Comparison of ENCODE assay signal across 14 cellular contexts in the genomic region with DNA sequence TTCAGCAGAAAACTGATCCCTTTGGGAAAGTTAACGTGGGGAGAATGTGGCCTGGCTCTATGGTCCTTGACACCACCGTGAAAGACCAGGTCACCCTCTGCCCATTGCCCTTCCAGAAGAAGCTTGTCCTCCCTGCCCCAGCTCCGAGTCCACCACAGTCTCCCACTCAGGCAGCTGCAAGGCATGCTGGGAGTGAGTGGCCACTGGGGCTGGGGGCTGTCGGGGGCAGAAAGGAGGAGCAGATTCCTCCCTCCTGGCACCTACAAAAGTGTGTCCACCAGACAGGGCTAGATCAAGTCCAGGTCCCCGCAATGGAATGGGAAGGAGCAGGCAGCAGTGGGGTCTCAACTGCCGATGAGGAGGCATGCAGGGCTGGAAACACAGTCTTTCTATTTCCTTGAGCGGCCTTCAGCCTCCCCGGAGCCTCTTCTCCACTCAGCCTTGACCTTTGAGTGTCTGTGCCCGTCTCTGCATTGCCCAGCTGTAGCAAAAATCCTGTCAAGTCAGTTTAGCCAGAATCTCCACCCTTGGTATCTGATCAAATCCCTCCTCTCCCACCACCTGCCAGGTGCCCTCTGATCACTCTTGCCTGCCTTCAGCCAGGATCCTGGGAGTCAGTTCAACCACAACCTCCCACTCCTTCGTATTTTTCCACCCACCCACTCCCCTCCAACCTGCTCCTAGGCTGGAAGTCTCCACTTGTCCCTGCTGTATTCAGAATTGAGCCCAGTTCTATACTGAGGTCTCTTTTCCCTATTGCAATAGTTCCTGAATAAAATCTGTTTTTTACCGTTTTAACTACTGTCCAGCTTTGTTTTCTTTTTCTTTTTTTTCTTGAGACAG.
"Had no signal": no experiment of that assay in that cellular context is flagged by ENCODE, and none has a peak within 500 bp of the region (broad histone marks: within the 10 kb centered on the region; RNA-seq: fewer than 3 reads in every experiment).

No MANE protein-coding gene starts in this region.

- H3K4me1 ChIP-seq: heart left ventricle, testis, vagina had no signal

- H3K9me3 ChIP-seq: heart left ventricle, left lung, ovary, testis, vagina had no signal

- H3K27me3 ChIP-seq: brain microvascular endothelial cell, heart left ventricle, left lung, ovary, testis, vagina had no signal

- H3K36me3 ChIP-seq: brain microvascular endothelial cell, heart left ventricle, left lung, ovary, vagina had no signal

- H3K4me3 ChIP-seq: heart left ventricle, left lung, ovary, testis, vagina had no signal

- H3K9me3 Mint-ChIP-seq: activated naive CD8-positive, alpha-beta T cell treated with anti-CD3 and anti-CD28 coated beads for 36 hours; activated T-cell treated with anti-CD3 and anti-CD28 coated beads, Interleukin-2, amount 50 U/mL, for 72 hours; stimulated activated naive CD8-positive, alpha-beta T cell treated with anti-CD3 and anti-CD28 coated beads, Interleukin-15, amount 100 ng/mL, for 72 hours; T-helper 2 cell treated with Interferon-gamma antibody and Interleukin-4, amounts not matched to agents 5 μg/mL and 100 μg/mL, for 36 hours had no signal

- H3K4me3 Mint-ChIP-seq: activated naive CD8-positive, alpha-beta T cell treated with anti-CD3 and anti-CD28 coated beads for 36 hours; activated T-cell treated with anti-CD3 and anti-CD28 coated beads, Interleukin-2, amount 50 U/mL, for 72 hours; stimulated activated naive CD8-positive, alpha-beta T cell treated with anti-CD3 and anti-CD28 coated beads, Interleukin-15, amount 100 ng/mL, for 72 hours; T-helper 2 cell treated with Interferon-gamma antibody and Interleukin-4, amounts not matched to agents 5 μg/mL and 100 μg/mL, for 36 hours had no signal

- DNase-seq: activated gamma-delta T cell treated with Interleukin-2 at 50 U/mL for 16 hours; activated naive CD8-positive, alpha-beta T cell treated with anti-CD3 and anti-CD28 coated beads for 36 hours; activated T-cell treated with anti-CD3 and anti-CD28 coated beads, Interleukin-2, amount 50 U/mL, for 72 hours; brain microvascular endothelial cell; foreskin melanocyte; heart left ventricle; left lung; ovary; stimulated activated CD4-positive, alpha-beta T cell treated with anti-CD3 and anti-CD28 coated beads, Interleukin-15, amount 100 ng/mL, for 24 hours; stimulated activated CD4-positive, alpha-beta T cell treated with anti-CD3 and anti-CD28 coated beads, Interleukin-4, amount 100 ng/mL, for 24 hours; stimulated activated naive CD8-positive, alpha-beta T cell treated with anti-CD3 and anti-CD28 coated beads, Interleukin-15, amount 100 ng/mL, for 72 hours; testis had no signal

- ATAC-seq: activated T-cell treated with anti-CD3 and anti-CD28 coated beads, Interleukin-2, amount 50 U/mL, for 72 hours; heart left ventricle; left lung; stimulated activated naive CD8-positive, alpha-beta T cell treated with anti-CD3 and anti-CD28 coated beads, Interleukin-15, amount 100 ng/mL, for 72 hours had no signal

- H3K27ac Mint-ChIP-seq: activated naive CD8-positive, alpha-beta T cell treated with anti-CD3 and anti-CD28 coated beads for 36 hours; activated T-cell treated with anti-CD3 and anti-CD28 coated beads, Interleukin-2, amount 50 U/mL, for 72 hours; stimulated activated naive CD8-positive, alpha-beta T cell treated with anti-CD3 and anti-CD28 coated beads, Interleukin-15, amount 100 ng/mL, for 72 hours; T-helper 2 cell treated with Interferon-gamma antibody and Interleukin-4, amounts not matched to agents 5 μg/mL and 100 μg/mL, for 36 hours had no signal

- H3K36me3 Mint-ChIP-seq: activated naive CD8-positive, alpha-beta T cell treated with anti-CD3 and anti-CD28 coated beads for 36 hours had no signal

- H3K27me3 Mint-ChIP-seq: activated naive CD8-positive, alpha-beta T cell treated with anti-CD3 and anti-CD28 coated beads for 36 hours; stimulated activated naive CD8-positive, alpha-beta T cell treated with anti-CD3 and anti-CD28 coated beads, Interleukin-15, amount 100 ng/mL, for 72 hours had no signal

- H3K27ac ChIP-seq: brain microvascular endothelial cell, heart left ventricle, left lung, ovary, testis, vagina had no signal
